Comparison of ENCODE assay signal across 1 cellular context in the genomic region with DNA sequence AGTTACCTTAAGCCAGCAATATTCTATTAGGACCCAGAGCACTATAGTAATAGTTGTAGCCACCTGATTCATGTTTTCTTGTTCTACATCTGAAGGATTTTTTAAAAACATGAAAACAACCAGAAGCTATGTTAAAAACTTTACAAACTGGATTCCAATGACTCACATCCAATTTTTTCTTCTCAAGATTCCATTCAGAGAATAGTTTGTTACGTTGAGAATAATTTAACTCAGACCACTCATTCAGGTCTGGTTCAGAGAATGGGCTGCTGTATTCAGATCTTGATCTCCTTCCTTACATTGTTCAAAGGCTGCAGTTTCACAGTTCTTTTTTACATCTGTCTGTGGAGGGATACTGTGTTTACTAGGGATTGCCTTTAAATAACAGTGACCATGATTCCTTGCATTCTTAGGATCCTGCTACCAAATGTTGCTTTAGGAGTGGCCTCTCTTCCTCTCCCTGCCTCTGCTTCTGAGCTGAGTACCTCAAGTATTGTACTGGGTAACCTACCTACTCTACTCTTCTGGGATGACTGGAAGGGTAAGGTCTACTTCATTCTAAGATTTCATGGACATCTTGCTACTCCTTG.
TF ChIP-seq lines count a peak whose summit lies in the region.

No MANE protein-coding gene starts in this region.

TF ChIP-seq in H1, 55 proteins besides CTCF, POLR2A, EP300 and RAD21:
- TF ChIP-seq, protein P1, sequence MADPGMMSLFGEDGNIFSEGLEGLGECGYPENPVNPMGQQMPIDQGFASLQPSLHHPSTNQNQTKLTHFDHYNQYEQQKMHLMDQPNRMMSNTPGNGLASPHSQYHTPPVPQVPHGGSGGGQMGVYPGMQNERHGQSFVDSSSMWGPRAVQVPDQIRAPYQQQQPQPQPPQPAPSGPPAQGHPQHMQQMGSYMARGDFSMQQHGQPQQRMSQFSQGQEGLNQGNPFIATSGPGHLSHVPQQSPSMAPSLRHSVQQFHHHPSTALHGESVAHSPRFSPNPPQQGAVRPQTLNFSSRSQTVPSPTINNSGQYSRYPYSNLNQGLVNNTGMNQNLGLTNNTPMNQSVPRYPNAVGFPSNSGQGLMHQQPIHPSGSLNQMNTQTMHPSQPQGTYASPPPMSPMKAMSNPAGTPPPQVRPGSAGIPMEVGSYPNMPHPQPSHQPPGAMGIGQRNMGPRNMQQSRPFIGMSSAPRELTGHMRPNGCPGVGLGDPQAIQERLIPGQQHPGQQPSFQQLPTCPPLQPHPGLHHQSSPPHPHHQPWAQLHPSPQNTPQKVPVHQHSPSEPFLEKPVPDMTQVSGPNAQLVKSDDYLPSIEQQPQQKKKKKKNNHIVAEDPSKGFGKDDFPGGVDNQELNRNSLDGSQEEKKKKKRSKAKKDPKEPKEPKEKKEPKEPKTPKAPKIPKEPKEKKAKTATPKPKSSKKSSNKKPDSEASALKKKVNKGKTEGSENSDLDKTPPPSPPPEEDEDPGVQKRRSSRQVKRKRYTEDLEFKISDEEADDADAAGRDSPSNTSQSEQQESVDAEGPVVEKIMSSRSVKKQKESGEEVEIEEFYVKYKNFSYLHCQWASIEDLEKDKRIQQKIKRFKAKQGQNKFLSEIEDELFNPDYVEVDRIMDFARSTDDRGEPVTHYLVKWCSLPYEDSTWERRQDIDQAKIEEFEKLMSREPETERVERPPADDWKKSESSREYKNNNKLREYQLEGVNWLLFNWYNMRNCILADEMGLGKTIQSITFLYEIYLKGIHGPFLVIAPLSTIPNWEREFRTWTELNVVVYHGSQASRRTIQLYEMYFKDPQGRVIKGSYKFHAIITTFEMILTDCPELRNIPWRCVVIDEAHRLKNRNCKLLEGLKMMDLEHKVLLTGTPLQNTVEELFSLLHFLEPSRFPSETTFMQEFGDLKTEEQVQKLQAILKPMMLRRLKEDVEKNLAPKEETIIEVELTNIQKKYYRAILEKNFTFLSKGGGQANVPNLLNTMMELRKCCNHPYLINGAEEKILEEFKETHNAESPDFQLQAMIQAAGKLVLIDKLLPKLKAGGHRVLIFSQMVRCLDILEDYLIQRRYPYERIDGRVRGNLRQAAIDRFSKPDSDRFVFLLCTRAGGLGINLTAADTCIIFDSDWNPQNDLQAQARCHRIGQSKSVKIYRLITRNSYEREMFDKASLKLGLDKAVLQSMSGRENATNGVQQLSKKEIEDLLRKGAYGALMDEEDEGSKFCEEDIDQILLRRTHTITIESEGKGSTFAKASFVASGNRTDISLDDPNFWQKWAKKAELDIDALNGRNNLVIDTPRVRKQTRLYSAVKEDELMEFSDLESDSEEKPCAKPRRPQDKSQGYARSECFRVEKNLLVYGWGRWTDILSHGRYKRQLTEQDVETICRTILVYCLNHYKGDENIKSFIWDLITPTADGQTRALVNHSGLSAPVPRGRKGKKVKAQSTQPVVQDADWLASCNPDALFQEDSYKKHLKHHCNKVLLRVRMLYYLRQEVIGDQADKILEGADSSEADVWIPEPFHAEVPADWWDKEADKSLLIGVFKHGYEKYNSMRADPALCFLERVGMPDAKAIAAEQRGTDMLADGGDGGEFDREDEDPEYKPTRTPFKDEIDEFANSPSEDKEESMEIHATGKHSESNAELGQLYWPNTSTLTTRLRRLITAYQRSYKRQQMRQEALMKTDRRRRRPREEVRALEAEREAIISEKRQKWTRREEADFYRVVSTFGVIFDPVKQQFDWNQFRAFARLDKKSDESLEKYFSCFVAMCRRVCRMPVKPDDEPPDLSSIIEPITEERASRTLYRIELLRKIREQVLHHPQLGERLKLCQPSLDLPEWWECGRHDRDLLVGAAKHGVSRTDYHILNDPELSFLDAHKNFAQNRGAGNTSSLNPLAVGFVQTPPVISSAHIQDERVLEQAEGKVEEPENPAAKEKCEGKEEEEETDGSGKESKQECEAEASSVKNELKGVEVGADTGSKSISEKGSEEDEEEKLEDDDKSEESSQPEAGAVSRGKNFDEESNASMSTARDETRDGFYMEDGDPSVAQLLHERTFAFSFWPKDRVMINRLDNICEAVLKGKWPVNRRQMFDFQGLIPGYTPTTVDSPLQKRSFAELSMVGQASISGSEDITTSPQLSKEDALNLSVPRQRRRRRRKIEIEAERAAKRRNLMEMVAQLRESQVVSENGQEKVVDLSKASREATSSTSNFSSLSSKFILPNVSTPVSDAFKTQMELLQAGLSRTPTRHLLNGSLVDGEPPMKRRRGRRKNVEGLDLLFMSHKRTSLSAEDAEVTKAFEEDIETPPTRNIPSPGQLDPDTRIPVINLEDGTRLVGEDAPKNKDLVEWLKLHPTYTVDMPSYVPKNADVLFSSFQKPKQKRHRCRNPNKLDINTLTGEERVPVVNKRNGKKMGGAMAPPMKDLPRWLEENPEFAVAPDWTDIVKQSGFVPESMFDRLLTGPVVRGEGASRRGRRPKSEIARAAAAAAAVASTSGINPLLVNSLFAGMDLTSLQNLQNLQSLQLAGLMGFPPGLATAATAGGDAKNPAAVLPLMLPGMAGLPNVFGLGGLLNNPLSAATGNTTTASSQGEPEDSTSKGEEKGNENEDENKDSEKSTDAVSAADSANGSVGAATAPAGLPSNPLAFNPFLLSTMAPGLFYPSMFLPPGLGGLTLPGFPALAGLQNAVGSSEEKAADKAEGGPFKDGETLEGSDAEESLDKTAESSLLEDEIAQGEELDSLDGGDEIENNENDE (IDR thresholded peaks at IDR 0.05; ENCODE audit: insufficient replicate concordance, low read length): no peak
- TF ChIP-seq RNF2 (IDR thresholded peaks at IDR 0.05; ENCODE audit: borderline replicate concordance, low read depth, low read length, missing control alignments, poor library complexity, severe bottlenecking) (no peak), TCF12 (IDR thresholded peaks at IDR 0.05; ENCODE audit: low read depth, low read length) (no peak), TEAD4 (IDR thresholded peaks at IDR 0.05; ENCODE audit: low read depth, low read length) (peak; percentile 27; the same call in 1 of the 2 replicates), SP4 (IDR thresholded peaks at IDR 0.05; ENCODE audit: low read length) (no peak), KDM5A (IDR thresholded peaks at IDR 0.05; ENCODE audit: low read length) (no peak), RFX5 (IDR thresholded peaks at IDR 0.05; ENCODE audit: borderline replicate concordance, low read depth, low read length) (no peak)
- TF ChIP-seq, protein P2, sequence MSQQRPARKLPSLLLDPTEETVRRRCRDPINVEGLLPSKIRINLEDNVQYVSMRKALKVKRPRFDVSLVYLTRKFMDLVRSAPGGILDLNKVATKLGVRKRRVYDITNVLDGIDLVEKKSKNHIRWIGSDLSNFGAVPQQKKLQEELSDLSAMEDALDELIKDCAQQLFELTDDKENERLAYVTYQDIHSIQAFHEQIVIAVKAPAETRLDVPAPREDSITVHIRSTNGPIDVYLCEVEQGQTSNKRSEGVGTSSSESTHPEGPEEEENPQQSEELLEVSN (IDR thresholded peaks at IDR 0.05): no peak
